ENCODE assay signal across 20 cellular contexts in genomic region chr9:95879591-95879990, GRCh38. TPM values are rescaled to one million over a fixed set of nuclear protein-coding genes. Genes with fewer than 3 reads are reported as not detected.
A peak's percentile ranks its signal among the peaks of the same experiment; 100 is the strongest.
DNase-seq lines count a peak whose midpoint lies in the region; ATAC-seq and TF ChIP-seq lines count a peak whose summit lies in the region.
"Had no signal": no experiment of that assay in that cellular context is flagged by ENCODE, and none has a peak within 500 bp of the region (broad histone marks: within the 10 kb centered on the region; RNA-seq: fewer than 3 reads in every experiment).

No MANE protein-coding gene starts in this region.

- H3K27ac Mint-ChIP-seq in activated T-cell treated with anti-CD3 and anti-CD28 coated beads, Interleukin-2, amount 50 U/mL, for 24 hours, result peak overlapping the region; percentile 29
- H3K27ac Mint-ChIP-seq: endodermal cell had no signal

- no peak overlapping the region for H3K4me3 ChIP-seq in SJSA1
- no peak overlapping the region for H3K4me3 ChIP-seq in fibroblast of villous mesenchyme (ENCODE audit: low read depth, low read length)
- no peak overlapping the region for H3K4me3 ChIP-seq in skeletal muscle satellite cell (ENCODE audit: low read length)
- H3K4me3 ChIP-seq in Peyer's patch, result no peak overlapping the region
- H3K4me3 ChIP-seq: BLaER1, body of pancreas had no signal

- H3K36me3 ChIP-seq in SJSA1, result peaks cover 35% of the 10 kb centered on the region
- H3K36me3 ChIP-seq in skeletal muscle satellite cell (ENCODE audit: insufficient read depth, low read length), result peaks cover 28% of the 10 kb centered on the region
- H3K36me3 ChIP-seq in Peyer's patch, result peaks cover 0 to 4% (median 0%) of the 10 kb centered on the region in 3 donors

- DNase-seq in activated T-cell treated with anti-CD3 and anti-CD28 coated beads, Interleukin-2, amount 50 U/mL, for 24 hours, result no peak
- no peak for DNase-seq in activated T-cell treated with anti-CD3 and anti-CD28 coated beads, Interleukin-2, amount 50 U/mL, for 1 hour
- DNase-seq in SJSA1 (ENCODE audit: low read depth in 1 of 2, low spot score in 2 of 2) (peak in 1 of 2 experiments; percentile 46), fibroblast of villous mesenchyme (ENCODE audit: low read depth) (peak; percentile 40), Peyer's patch (no peak)
- DNase-seq: activated CD4-positive, alpha-beta T cell treated with anti-CD3 and anti-CD28 coated beads for 48 hours; activated naive CD4-positive, alpha-beta T cell treated with anti-CD3 and anti-CD28 coated beads, Interleukin-2, amount 50 U/mL, for 16 hours; body of pancreas; endodermal cell; NCI-H2171; NCI-H526 treated with DMSO at 0.1 percent for 48 hours; Right ventricle myocardium superior; stimulated activated CD4-positive, alpha-beta T cell treated with anti-CD3 and anti-CD28 coated beads, Interleukin-15, amount 100 ng/mL, for 24 hours; T-helper 1 cell had no signal

- no peak for TF ChIP-seq POLR2A in Peyer's patch (IDR thresholded peaks at IDR 0.05)

- H3K27me3 ChIP-seq in SJSA1 (replicated peaks), result no peaks in the 10 kb centered on the region
- H3K27me3 ChIP-seq in skeletal muscle satellite cell (ENCODE audit: control insufficient read depth, insufficient read depth, low read length), result no peaks in the 10 kb centered on the region
- no peaks in the 10 kb centered on the region for H3K27me3 ChIP-seq in Peyer's patch
- H3K27me3 ChIP-seq: BLaER1, body of pancreas had no signal

- peaks cover 57% of the 10 kb centered on the region for H3K4me1 Mint-ChIP-seq in activated T-cell treated with anti-CD3 and anti-CD28 coated beads, Interleukin-2, amount 50 U/mL, for 24 hours (ENCODE audit: low read depth)

- TF ChIP-seq CTCF in fibroblast of villous mesenchyme (IDR thresholded peaks at IDR 0.05; ENCODE audit: insufficient read depth, low read depth, low read length) (no peak), Peyer's patch (IDR thresholded peaks at IDR 0.05) (no peak)

- no peaks in the 10 kb centered on the region for H3K27me3 Mint-ChIP-seq in activated T-cell treated with anti-CD3 and anti-CD28 coated beads, Interleukin-2, amount 50 U/mL, for 24 hours

- no peaks in the 10 kb centered on the region for H3K9me3 Mint-ChIP-seq in activated T-cell treated with anti-CD3 and anti-CD28 coated beads, Interleukin-2, amount 50 U/mL, for 24 hours
- H3K9me3 Mint-ChIP-seq: endodermal cell had no signal

- H3K4me2 ChIP-seq in skeletal muscle satellite cell (ENCODE audit: low read length), result peak overlapping the region; percentile 47
- H3K4me2 ChIP-seq: BLaER1 had no signal

- H3K4me1 ChIP-seq in SJSA1 (replicated peaks), result peaks cover 20% of the 10 kb centered on the region
- peaks cover 20% of the 10 kb centered on the region for H3K4me1 ChIP-seq in skeletal muscle satellite cell (ENCODE audit: control insufficient read depth, insufficient read depth, low read length)
- peaks cover 0 to 1% (median 0%) of the 10 kb centered on the region in 4 donors for H3K4me1 ChIP-seq in Peyer's patch

- H3K9ac ChIP-seq in skeletal muscle satellite cell (ENCODE audit: low read depth, low read length), result peak overlapping the region; percentile 9
- H3K9ac ChIP-seq: BLaER1 had no signal

- peaks cover 48% of the 10 kb centered on the region for H3K36me3 Mint-ChIP-seq in activated T-cell treated with anti-CD3 and anti-CD28 coated beads, Interleukin-2, amount 50 U/mL, for 24 hours (ENCODE audit: low read depth)

- no peak for ATAC-seq in GM21367 (IDR thresholded peaks at IDR 0.05; ENCODE audit: unreplicated experiment)
- ATAC-seq in GM18858 (IDR thresholded peaks at IDR 0.05; ENCODE audit: unreplicated experiment), result no peak
- ATAC-seq: body of pancreas, left lobe of liver had no signal

- H3K9me3 ChIP-seq in SJSA1 (replicated peaks), result no peaks in the 10 kb centered on the region
- no peaks in the 10 kb centered on the region for H3K9me3 ChIP-seq in skeletal muscle satellite cell (replicated peaks; ENCODE audit: low read length)
- no peaks in the 10 kb centered on the region for H3K9me3 ChIP-seq in Peyer's patch
- H3K9me3 ChIP-seq: BLaER1, body of pancreas had no signal

- H3K27ac ChIP-seq in SJSA1 (peak overlapping the region; percentile 72), Peyer's patch (peak overlapping the region in 2 of 4 donors; percentile 31 to 37)
- H3K27ac ChIP-seq: BLaER1, body of pancreas, HL-60 had no signal

- H3K4me3 Mint-ChIP-seq in activated T-cell treated with anti-CD3 and anti-CD28 coated beads, Interleukin-2, amount 50 U/mL, for 24 hours, result no peak overlapping the region
- H3K4me3 Mint-ChIP-seq: endodermal cell had no signal

RNA-seq across cellular contexts. Expression of gene ERCC6L2, which starts 4.1 kb away (rescaled TPM):
- 34.0 and 75.0 TPM in 2 replicates for total RNA-seq in SJSA1 (2014; rRNA removed; shearing (Covaris generic))
- total RNA-seq in fibroblast of villous mesenchyme (78.9 and 102 TPM in 2 replicates), Peyer's patch (100 to 1,000 TPM in 2 of 4 donors, 10 to 100 TPM in 2; 62.4 to 199 (median 101) TPM)
- 41.1 and 53.5 TPM in 2 replicates for total RNA-seq in skeletal muscle satellite cell (2012; rRNA removed)
